8 cellular contexts compared by ENCODE assay signal in the genomic region with DNA sequence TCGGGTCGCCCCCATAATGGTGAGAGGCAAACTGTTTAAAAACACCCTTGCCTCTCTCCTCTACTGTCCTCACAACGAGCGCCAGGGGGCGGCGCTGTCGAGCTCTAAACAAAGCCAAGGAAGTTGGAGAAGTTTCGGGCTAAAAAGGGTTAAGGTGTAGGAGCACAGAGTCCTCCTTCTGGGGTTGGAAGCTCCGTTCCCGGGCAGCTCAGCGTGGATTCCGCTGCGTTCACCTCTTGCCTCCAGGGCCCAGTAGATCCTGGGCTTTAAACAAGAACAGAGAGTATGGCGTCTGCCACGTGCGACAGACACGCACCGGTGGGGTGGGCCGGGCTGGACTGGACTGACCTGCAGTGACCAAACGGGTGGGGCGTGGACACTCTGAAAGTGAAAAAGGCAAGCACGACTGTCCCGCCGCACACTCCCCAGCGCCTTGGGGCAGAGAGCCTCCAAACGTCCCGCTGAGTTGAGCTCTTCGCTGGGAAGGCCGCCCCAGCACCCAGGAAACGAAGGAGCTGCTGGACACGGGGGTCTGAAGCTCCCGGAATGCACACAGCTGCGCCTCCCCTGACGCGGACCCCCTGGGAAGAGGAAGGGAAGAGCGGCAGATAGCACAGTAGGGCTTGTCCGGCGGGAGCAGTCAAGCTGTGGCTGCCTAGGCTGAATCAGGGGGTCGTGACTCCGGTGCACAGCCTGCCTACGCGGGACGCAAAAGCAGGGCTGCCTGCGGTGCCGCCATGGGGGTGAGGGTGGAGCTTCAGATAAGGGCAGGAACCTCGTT. TPM values are rescaled to one million over a fixed set of nuclear protein-coding genes. Genes with fewer than 3 reads are reported as not detected.
A peak's percentile ranks its signal among the peaks of the same experiment; 100 is the strongest.
DNase-seq lines count a peak whose midpoint lies in the region; ATAC-seq and TF ChIP-seq lines count a peak whose summit lies in the region.

No MANE protein-coding gene starts in this region.

- H4K20me1 ChIP-seq in SK-N-SH (ENCODE audit: insufficient read depth): no peaks in the 10 kb centered on the region

- peaks cover 18% of the 10 kb centered on the region for H3K4me1 Mint-ChIP-seq in mesothelial cell of epicardium

- H3K4me1 ChIP-seq in SK-N-SH (ENCODE audit: control insufficient read depth in 1 of 2, insufficient read depth in 2 of 2, low read depth in 1 of 2, low read length in 1 of 2): no peaks in the 10 kb centered on the region
- peaks cover 7 to 36% (median 26%) of the 10 kb centered on the region in 4 donors for H3K4me1 ChIP-seq in transverse colon

- TF ChIP-seq EP300 in SK-N-SH (IDR thresholded peaks at IDR 0.05; ENCODE audit: borderline replicate concordance in 1 of 2, low read depth in 1 of 2, low read length in 1 of 2) (no peak), transverse colon (IDR thresholded peaks at IDR 0.05; ENCODE audit: low read depth) (no peak)

- peaks cover 81% of the 10 kb centered on the region for H3K27me3 Mint-ChIP-seq in mesothelial cell of epicardium (ENCODE audit: low read depth)

- in situ Hi-C loops in transverse colon (cut with MboI; ENCODE audit: low pct_ligation_motif_present in 1 of 4, low pct_unique_long_range_greater_than_20kb in 1 of 4, low sequenced_read_pairs in 3 of 4): no loop called here

- no peaks in the 10 kb centered on the region for H3K9me3 Mint-ChIP-seq in mesothelial cell of epicardium

- H3K36me3 ChIP-seq in SK-N-SH (replicated peaks in 1 of 2; ENCODE audit: control insufficient read depth in 1 of 2, insufficient read depth in 2 of 2, low read length in 1 of 2) (no peaks in the 10 kb centered on the region), transverse colon (no peaks in the 10 kb centered on the region)

- H3K27ac ChIP-seq in SK-N-SH (ENCODE audit: low read depth in 2 of 2, low read length in 1 of 2) (no peak overlapping the region), transverse colon (peak overlapping the region; percentile 65 to 79 (median 73))

- ATAC-seq in esophagus mucosa (peak; percentile 67), GM19023 (IDR thresholded peaks at IDR 0.05; ENCODE audit: unreplicated experiment) (no peak), GM18861 (IDR thresholded peaks at IDR 0.05; ENCODE audit: unreplicated experiment) (no peak)

- no peaks in the 10 kb centered on the region for H3K36me3 Mint-ChIP-seq in mesothelial cell of epicardium

- peak overlapping the region; percentile 81 for H3K4me3 Mint-ChIP-seq in mesothelial cell of epicardium

- H3K27ac Mint-ChIP-seq in mesothelial cell of epicardium: peak overlapping the region; percentile 50

- TF ChIP-seq POLR2A in transverse colon (IDR thresholded peaks at IDR 0.05): no peak

- no peaks in the 10 kb centered on the region for H3F3A ChIP-seq in SK-N-SH (replicated peaks; ENCODE audit: insufficient read depth)

- TF ChIP-seq CTCF in SK-N-SH (IDR thresholded peaks at IDR 0.05) (peak; percentile 72), mesothelial cell of epicardium (IDR thresholded peaks at IDR 0.05; ENCODE audit: unreplicated experiment) (peak; percentile 79), transverse colon (IDR thresholded peaks at IDR 0.05) (peak; percentile 35 to 48 (median 45))

- no peak overlapping the region for H3K9ac ChIP-seq in SK-N-SH

- H3K4me3 ChIP-seq in SK-N-SH (ENCODE audit: low read depth in 2 of 2, low read length in 1 of 2) (peak overlapping the region; percentile 14 to 48; a peak in 3 of 4 replicates), transverse colon (peak overlapping the region in 3 of 4 donors; percentile 7 to 51 (median 33))

- H3K27me3 ChIP-seq in SK-N-SH (ENCODE audit: insufficient read depth) (peaks cover 84% of the 10 kb centered on the region), transverse colon (peaks cover 62% of the 10 kb centered on the region)

- peak overlapping the region; percentile 42; the same call in 1 of the 2 replicates for H2AFZ ChIP-seq in SK-N-SH (ENCODE audit: low read depth)

- H3K79me2 ChIP-seq in SK-N-SH (ENCODE audit: insufficient read depth): no peaks in the 10 kb centered on the region

- POLR2A ChIA-PET in SK-N-SH (lab: Yijun Ruan, JAX): no interaction called here

- TF ChIP-seq RAD21 in SK-N-SH (IDR thresholded peaks at IDR 0.05; ENCODE audit: low read length): peak; percentile 39

- peak; percentile 25 to 45 for DNase-seq in stimulated activated CD4-positive, alpha-beta T cell treated with anti-CD3 and anti-CD28 coated beads, Interleukin-2, amount 100 ng/mL, for 48 hours
- no peak for DNase-seq in stimulated activated CD4-positive, alpha-beta T cell treated with anti-CD3 and anti-CD28 coated beads, Interleukin-4, amount 100 ng/mL, for 4 hours
- no peak for DNase-seq in SK-N-SH
- peak in 1 of 2 experiments; percentile 89 for DNase-seq in mesothelial cell of epicardium (ENCODE audit: low spot score in 2 of 2, unreplicated experiment in 2 of 2)
- DNase-seq in transverse colon: peak; percentile 54

- 19% methylated on average over 33 of the region's 46 CpGs for WGBS in SK-N-SH (ENCODE audit: low lambda C conversion rate)
- WGBS in transverse colon (ENCODE audit: low coverage in 1 of 2), 2 donors: 0 to 22% methylated on average over 1 to 36 of the region's 46 CpGs

- intact Hi-C loops in transverse colon (cut with DNase I; ENCODE audit: low total_unique reads): no loop called here

- no peaks in the 10 kb centered on the region for H3K9me3 ChIP-seq in SK-N-SH
- no peaks in the 10 kb centered on the region for H3K9me3 ChIP-seq in transverse colon

- peak overlapping the region; percentile 64 for H3K4me2 ChIP-seq in SK-N-SH

- CTCF ChIA-PET in SK-N-SH (lab: Yijun Ruan, JAX): no interaction called here

- H3K9me2 ChIP-seq in SK-N-SH: no peaks in the 10 kb centered on the region

TF ChIP-seq in SK-N-SH, 30 proteins besides CTCF, POLR2A, EP300 and RAD21:
- TF ChIP-seq FOXM1 (IDR thresholded peaks at IDR 0.05; ENCODE audit: low read depth): no peak
- TF ChIP-seq MXI1 (IDR thresholded peaks at IDR 0.05; ENCODE audit: low read depth, low read length): no peak
- no peak for TF ChIP-seq TEAD4 (IDR thresholded peaks at IDR 0.05; ENCODE audit: borderline replicate concordance, insufficient read depth)
- TF ChIP-seq, protein P1, sequence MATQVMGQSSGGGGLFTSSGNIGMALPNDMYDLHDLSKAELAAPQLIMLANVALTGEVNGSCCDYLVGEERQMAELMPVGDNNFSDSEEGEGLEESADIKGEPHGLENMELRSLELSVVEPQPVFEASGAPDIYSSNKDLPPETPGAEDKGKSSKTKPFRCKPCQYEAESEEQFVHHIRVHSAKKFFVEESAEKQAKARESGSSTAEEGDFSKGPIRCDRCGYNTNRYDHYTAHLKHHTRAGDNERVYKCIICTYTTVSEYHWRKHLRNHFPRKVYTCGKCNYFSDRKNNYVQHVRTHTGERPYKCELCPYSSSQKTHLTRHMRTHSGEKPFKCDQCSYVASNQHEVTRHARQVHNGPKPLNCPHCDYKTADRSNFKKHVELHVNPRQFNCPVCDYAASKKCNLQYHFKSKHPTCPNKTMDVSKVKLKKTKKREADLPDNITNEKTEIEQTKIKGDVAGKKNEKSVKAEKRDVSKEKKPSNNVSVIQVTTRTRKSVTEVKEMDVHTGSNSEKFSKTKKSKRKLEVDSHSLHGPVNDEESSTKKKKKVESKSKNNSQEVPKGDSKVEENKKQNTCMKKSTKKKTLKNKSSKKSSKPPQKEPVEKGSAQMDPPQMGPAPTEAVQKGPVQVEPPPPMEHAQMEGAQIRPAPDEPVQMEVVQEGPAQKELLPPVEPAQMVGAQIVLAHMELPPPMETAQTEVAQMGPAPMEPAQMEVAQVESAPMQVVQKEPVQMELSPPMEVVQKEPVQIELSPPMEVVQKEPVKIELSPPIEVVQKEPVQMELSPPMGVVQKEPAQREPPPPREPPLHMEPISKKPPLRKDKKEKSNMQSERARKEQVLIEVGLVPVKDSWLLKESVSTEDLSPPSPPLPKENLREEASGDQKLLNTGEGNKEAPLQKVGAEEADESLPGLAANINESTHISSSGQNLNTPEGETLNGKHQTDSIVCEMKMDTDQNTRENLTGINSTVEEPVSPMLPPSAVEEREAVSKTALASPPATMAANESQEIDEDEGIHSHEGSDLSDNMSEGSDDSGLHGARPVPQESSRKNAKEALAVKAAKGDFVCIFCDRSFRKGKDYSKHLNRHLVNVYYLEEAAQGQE (IDR thresholded peaks at IDR 0.05; ENCODE audit: low read depth, low read length): no peak
- no peak for TF ChIP-seq ELF1 (IDR thresholded peaks at IDR 0.05)
- TF ChIP-seq GABPA (IDR thresholded peaks at IDR 0.05; ENCODE audit: low read depth): no peak
- peak; percentile 47 for TF ChIP-seq SMC3 (IDR thresholded peaks at IDR 0.05; ENCODE audit: low read depth, low read length)
- TF ChIP-seq EZH2phosphoT487 (IDR thresholded peaks at IDR 0.05; ENCODE audit: borderline replicate concordance, low read depth): no peak
- no peak for TF ChIP-seq GATA2 (CRISPR knock-in tag; IDR thresholded peaks at IDR 0.05)
- no peak for TF ChIP-seq SIN3A (IDR thresholded peaks at IDR 0.05; ENCODE audit: borderline replicate concordance, low read depth, low read length)
- TF ChIP-seq MEF2A (IDR thresholded peaks at IDR 0.05; ENCODE audit: borderline replicate concordance, low read depth): no peak
- no peak for TF ChIP-seq YY1 (IDR thresholded peaks at IDR 0.05; ENCODE audit: low read depth)
- no peak for TF ChIP-seq POLR2AphosphoS5 (IDR thresholded peaks at IDR 0.05; ENCODE audit: low read depth, low read length)
- TF ChIP-seq RFX5 (IDR thresholded peaks at IDR 0.05; ENCODE audit: low read length): no peak
- TF ChIP-seq, protein P2, sequence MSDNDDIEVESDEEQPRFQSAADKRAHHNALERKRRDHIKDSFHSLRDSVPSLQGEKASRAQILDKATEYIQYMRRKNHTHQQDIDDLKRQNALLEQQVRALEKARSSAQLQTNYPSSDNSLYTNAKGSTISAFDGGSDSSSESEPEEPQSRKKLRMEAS (IDR thresholded peaks at IDR 0.05; ENCODE audit: low read depth): peak; percentile 21; the same call in 1 of the 2 replicates

RNA-seq across cellular contexts. Expression of a gene that starts 1.6 kb away (rescaled TPM):
- 0.13 and 0.33 TPM in 2 replicates for polyA plus RNA-seq in SK-N-SH (2012; rRNA removed)
- 0.14 and 0.22 TPM in 2 replicates for polyA plus RNA-seq in SK-N-SH (2012; cell fraction: cytosol; rRNA removed)
- polyA plus RNA-seq in SK-N-SH (2012; cell fraction: nucleus; rRNA removed): 0.18 and 0.19 TPM in 2 replicates
- 46.5 TPM for total RNA-seq in esophagus mucosa
- total RNA-seq in mesothelial cell of epicardium: 0.68 to 0.85 TPM (median 0.82 TPM) in 3 replicates
- 10 to 100 TPM in 3 of 4 donors, 1 to 10 TPM in 1; 7.8 to 30.3 (median 18.6) TPM for total RNA-seq in transverse colon

RNA-seq across cellular contexts. Expression of a gene that starts 15.9 kb away (rescaled TPM):
- polyA plus RNA-seq in SK-N-SH (2012; rRNA removed): not detected in 2 replicates
- polyA plus RNA-seq in SK-N-SH (2012; cell fraction: cytosol; rRNA removed): not detected in 2 replicates
- not detected in 2 replicates for polyA plus RNA-seq in SK-N-SH (2012; cell fraction: nucleus; rRNA removed)
- total RNA-seq in esophagus mucosa (not detected), mesothelial cell of epicardium (not detected in 3 replicates), transverse colon (not detected)

RNA-seq across cellular contexts. Expression of a gene that starts 35.1 kb away (rescaled TPM):
- polyA plus RNA-seq in SK-N-SH (2012; rRNA removed): 0.02 and 0.03 TPM in 2 replicates
- polyA plus RNA-seq in SK-N-SH (2012; cell fraction: cytosol; rRNA removed): 0.01 TPM in 2 replicates
- polyA plus RNA-seq in SK-N-SH (2012; cell fraction: nucleus; rRNA removed): 0.01 TPM in 2 replicates
- total RNA-seq in esophagus mucosa: 7.9 TPM
- 0.07 to 0.09 TPM (median 0.09 TPM) in 3 replicates for total RNA-seq in mesothelial cell of epicardium
- total RNA-seq in transverse colon: 10 to 100 TPM in 1 of 4 donors, 1 to 10 TPM in 3; 6.3 to 14.3 (median 7.9) TPM

Comparison
In these comparisons a context has a peak if more than half of its experiments do, and no peak if none do; other contexts are left out.
1. DNase-seq: peak in stimulated activated CD4-positive, alpha-beta T cell treated with anti-CD3 and anti-CD28 coated beads, Interleukin-2, amount 100 ng/mL, for 48 hours (2 of 2) and transverse colon (single experiment); none in stimulated activated CD4-positive, alpha-beta T cell treated with anti-CD3 and anti-CD28 coated beads, Interleukin-4, amount 100 ng/mL, for 4 hours (0 of 2) and SK-N-SH (single experiment).
2. H3K27ac ChIP-seq: peak in transverse colon (4 of 4); none in SK-N-SH (0 of 2).
3. Peak in every context shown above with its lines, with median percentiles within 50 percentile points of each other: CTCF ChIP-seq.